Comparison of ENCODE assay signal across 25 cellular contexts in genomic region chr21:25426580-25426979, GRCh38.
A peak's percentile ranks its signal among the peaks of the same experiment; 100 is the strongest.
DNase-seq lines count a peak whose midpoint lies in the region; ATAC-seq, FAIRE-seq and TF ChIP-seq lines count a peak whose summit lies in the region.
"Had no signal": no experiment of that assay in that cellular context is flagged by ENCODE, and none has a peak within 500 bp of the region (broad histone marks: within the 10 kb centered on the region; RNA-seq: fewer than 3 reads in every experiment).

No MANE protein-coding gene starts in this region.

- no TSS peak for BruUV-seq in GM12878 (replicated peaks; lab: Mats Ljungman, UMichigan)

- H3K9me3 Mint-ChIP-seq in stimulated activated naive CD8-positive, alpha-beta T cell treated with anti-CD3 and anti-CD28 coated beads, Interleukin-15, Interleukin-2, amounts not matched to agents 100 ng/mL and 50 ng/mL, for 24 hours = no peaks in the 10 kb centered on the region
- no peaks in the 10 kb centered on the region for H3K9me3 Mint-ChIP-seq in endothelial cell (ENCODE audit: unreplicated experiment)
- no peaks in the 10 kb centered on the region for H3K9me3 Mint-ChIP-seq in chondrocyte (ENCODE audit: low read depth)
- H3K9me3 Mint-ChIP-seq: CD14-positive monocyte; CD4-positive, alpha-beta T cell; CD8-positive, alpha-beta memory T cell had no signal

- H4K20me1 ChIP-seq in GM12878 (ENCODE audit: control insufficient read depth, insufficient read depth) = no peaks in the 10 kb centered on the region
- H4K20me1 ChIP-seq: BLaER1 treated with 17β-estradiol and CSF1 and Interleukin-3, amounts not matched to agents 10 nM and 100 nM had no signal

- H3K27me3 ChIP-seq in GM12878 (replicated peaks in 1 of 2; ENCODE audit: control insufficient read depth in 2 of 2, insufficient read depth in 2 of 2, low read length in 1 of 2) = no peaks in the 10 kb centered on the region
- H3K27me3 ChIP-seq: BE2C; BLaER1 treated with 17β-estradiol and CSF1 and Interleukin-3, amounts not matched to agents 10 nM and 100 nM had no signal

- DNase-seq in stimulated activated naive CD8-positive, alpha-beta T cell treated with anti-CD3 and anti-CD28 coated beads, Interleukin-15, Interleukin-2, amounts not matched to agents 100 U/mL and 50 U/mL, for 24 hours = no peak
- DNase-seq in GM19239 (ENCODE audit: insufficient read length, low spot score) (no peak), GM12878 (ENCODE audit: low read depth, low spot score) (no peak), endothelial cell (ENCODE audit: low spot score) (no peak), chondrocyte (ENCODE audit: low spot score) (no peak)
- no peak for DNase-seq in stimulated activated naive CD4-positive, alpha-beta T cell treated with Interleukin-2 at 50 U/mL for 16 hours (lab: John Stamatoyannopoulos, UW)
- DNase-seq: 8988T; ACHN; AML-193; BE2C; CD4-positive, alpha-beta T cell; CD8-positive, alpha-beta memory T cell; DMS 273 treated with DMSO at 0.1 percent for 48 hours; DMS53; DMS79 treated with DMSO at 0.1 percent for 48 hours; GF-D8; GM23248; H7; HCEC 1CT had no signal

- WGBS in GM12878 (ENCODE audit: insufficient coverage, insufficient replicate concordance, low lambda C conversion rate, missing lambda C conversion rate) = 7% methylated on average over 4 of the region's 4 CpGs

- no peak overlapping the region for H3K4me3 Mint-ChIP-seq in stimulated activated naive CD8-positive, alpha-beta T cell treated with anti-CD3 and anti-CD28 coated beads, Interleukin-15, Interleukin-2, amounts not matched to agents 100 ng/mL and 50 ng/mL, for 24 hours
- no peak overlapping the region for H3K4me3 Mint-ChIP-seq in endothelial cell (ENCODE audit: unreplicated experiment)
- no peak overlapping the region for H3K4me3 Mint-ChIP-seq in chondrocyte (ENCODE audit: unreplicated experiment)
- H3K4me3 Mint-ChIP-seq: CD14-positive monocyte; CD4-positive, alpha-beta T cell; CD8-positive, alpha-beta memory T cell had no signal

- no peak for ATAC-seq in stimulated activated naive CD8-positive, alpha-beta T cell treated with anti-CD3 and anti-CD28 coated beads, Interleukin-15, Interleukin-2, amounts not matched to agents 100 U/mL and 50 U/mL, for 24 hours
- ATAC-seq in GM12878 = peak; percentile 6
- ATAC-seq: A549 had no signal

- H3K9ac ChIP-seq in GM12878 (ENCODE audit: control insufficient read depth, insufficient read depth, low read length) = no peak overlapping the region
- H3K9ac ChIP-seq: BLaER1 treated with 17β-estradiol and CSF1 and Interleukin-3, amounts not matched to agents 10 nM and 100 nM; GM23248 had no signal

- H3K79me2 ChIP-seq in GM12878 (ENCODE audit: control insufficient read depth, insufficient read depth, low read length) = peaks cover 65% of the 10 kb centered on the region

- TF ChIP-seq POLR2A in GM12878 (IDR thresholded peaks at IDR 0.05; ENCODE audit: low read depth, low read length) = no peak

- H3K4me2 ChIP-seq in GM12878 (ENCODE audit: control insufficient read depth, insufficient read depth) = peak overlapping the region; percentile 36; the same call in 1 of the 2 replicates
- H3K4me2 ChIP-seq: A549; BLaER1 treated with 17β-estradiol and CSF1 and Interleukin-3, amounts not matched to agents 10 nM and 100 nM had no signal

- H3K27me3 Mint-ChIP-seq in stimulated activated naive CD8-positive, alpha-beta T cell treated with anti-CD3 and anti-CD28 coated beads, Interleukin-15, Interleukin-2, amounts not matched to agents 100 ng/mL and 50 ng/mL, for 24 hours = no peaks in the 10 kb centered on the region
- no peaks in the 10 kb centered on the region for H3K27me3 Mint-ChIP-seq in endothelial cell (ENCODE audit: unreplicated experiment)
- peaks cover 40% of the 10 kb centered on the region for H3K27me3 Mint-ChIP-seq in chondrocyte (ENCODE audit: low read depth)
- H3K27me3 Mint-ChIP-seq: CD4-positive, alpha-beta T cell had no signal

- H3K9me3 ChIP-seq in GM12878 (replicated peaks; ENCODE audit: control insufficient read depth, insufficient read depth, low read length) = peaks cover 3% of the 10 kb centered on the region; the same call in 2 of the 3 replicates
- H3K9me3 ChIP-seq: A549; BE2C; BLaER1 treated with 17β-estradiol and CSF1 and Interleukin-3, amounts not matched to agents 10 nM and 100 nM had no signal

- no peak for TF ChIP-seq RAD21 in GM12878 (IDR thresholded peaks at IDR 0.05; ENCODE audit: insufficient read depth, low read depth, low read length)

- no peak; a peak in 1 of 4 replicates for TF ChIP-seq EP300 in GM12878 (IDR thresholded peaks at IDR 0.05; ENCODE audit: borderline replicate concordance in 1 of 2, control insufficient read depth in 1 of 2, low read depth in 2 of 2, low read length in 2 of 2)

- in situ Hi-C loops in GM12878 (cut with MboI) = loop anchor here (5.0 kb wide), 1 partner anchor 76 kb away; no protein-coding TSS in a partner anchor

- intact Hi-C loops in GM12878 (cut with micrococcal nuclease; ENCODE audit: unreplicated experiment) = no loop called here

- no peak overlapping the region for H3K4me3 ChIP-seq in GM12878
- H3K4me3 ChIP-seq: A549; BLaER1 treated with 17β-estradiol and CSF1 and Interleukin-3, amounts not matched to agents 10 nM and 100 nM; GM23248 had no signal

- H3K27ac ChIP-seq in GM12878 (ENCODE audit: control insufficient read depth, insufficient read depth) = peak overlapping the region; percentile 97
- H3K27ac ChIP-seq: A549; BLaER1 treated with 17β-estradiol and CSF1 and Interleukin-3, amounts not matched to agents 10 nM and 100 nM; GM23248 had no signal

- FAIRE-seq in GM19239 (lab: Jason Lieb, UNC) (peak; percentile 55), GM12878 (lab: Jason Lieb, UNC) (peak; percentile 23)
- FAIRE-seq: A549, D721Med, H1 had no signal

- RAD21 ChIA-PET in GM12878 (lab: Charles Lee; ENCODE audit: unreplicated experiment) = interaction anchor here (1.4 to 13.1 kb wide), 5 partner anchors 30 to 147 kb away, joined by 3 to 253 read pairs (median 34); no protein-coding TSS in a partner anchor

- H3K27ac Mint-ChIP-seq in stimulated activated naive CD8-positive, alpha-beta T cell treated with anti-CD3 and anti-CD28 coated beads, Interleukin-15, Interleukin-2, amounts not matched to agents 100 ng/mL and 50 ng/mL, for 24 hours = peak overlapping the region; percentile 30
- H3K27ac Mint-ChIP-seq in endothelial cell (ENCODE audit: unreplicated experiment) (no peak overlapping the region), chondrocyte (ENCODE audit: unreplicated experiment) (no peak overlapping the region)
- H3K27ac Mint-ChIP-seq: CD14-positive monocyte; CD4-positive, alpha-beta T cell; CD8-positive, alpha-beta memory T cell had no signal

- SMC1A ChIA-PET in GM12878 (lab: Charles Lee; ENCODE audit: uncharacterized antibody, unreplicated experiment) = interaction anchor here (3.1 to 15.5 kb wide), 5 partner anchors 29 to 143 kb away, joined by 13 to 426 read pairs (median 61); no protein-coding TSS in a partner anchor

- H3K4me1 Mint-ChIP-seq in stimulated activated naive CD8-positive, alpha-beta T cell treated with anti-CD3 and anti-CD28 coated beads, Interleukin-15, Interleukin-2, amounts not matched to agents 100 ng/mL and 50 ng/mL, for 24 hours (ENCODE audit: low read depth) = peaks cover 74% of the 10 kb centered on the region
- no peaks in the 10 kb centered on the region for H3K4me1 Mint-ChIP-seq in endothelial cell (ENCODE audit: unreplicated experiment)
- H3K4me1 Mint-ChIP-seq in chondrocyte (ENCODE audit: low read depth) = no peaks in the 10 kb centered on the region

- H3K36me3 Mint-ChIP-seq in stimulated activated naive CD8-positive, alpha-beta T cell treated with anti-CD3 and anti-CD28 coated beads, Interleukin-15, Interleukin-2, amounts not matched to agents 100 ng/mL and 50 ng/mL, for 24 hours (ENCODE audit: low read depth) = no peaks in the 10 kb centered on the region
- H3K36me3 Mint-ChIP-seq in endothelial cell (ENCODE audit: low read depth, unreplicated experiment) (no peaks in the 10 kb centered on the region), chondrocyte (ENCODE audit: low read depth) (peaks cover 2% of the 10 kb centered on the region)
- H3K36me3 Mint-ChIP-seq: CD14-positive monocyte; CD8-positive, alpha-beta memory T cell had no signal

- no peaks in the 10 kb centered on the region for H3K36me3 ChIP-seq in GM12878 (ENCODE audit: control insufficient read depth in 2 of 2, insufficient read depth in 2 of 2, low read length in 1 of 2)
- H3K36me3 ChIP-seq: BE2C; BLaER1 treated with 17β-estradiol and CSF1 and Interleukin-3, amounts not matched to agents 10 nM and 100 nM had no signal

- H3K4me1 ChIP-seq in GM12878 (ENCODE audit: control insufficient read depth, insufficient read depth, low read length) = peaks cover 29% of the 10 kb centered on the region
- H3K4me1 ChIP-seq: A549, BE2C had no signal

- CTCF ChIA-PET in GM12878 (lab: Yijun Ruan, JAX) = interaction anchor here (1.2 to 11.5 kb wide), 4 partner anchors 30 to 145 kb away, joined by 3 to 163 read pairs (median 32); no protein-coding TSS in a partner anchor

- no peak overlapping the region for H2AFZ ChIP-seq in GM12878 (ENCODE audit: control insufficient read depth, low read depth, low read length)
- H2AFZ ChIP-seq: GM23248 had no signal

- POLR2A ChIA-PET in GM12878 (lab: Charles Lee) = interaction anchor here (3.6 to 7.1 kb wide), 2 partner anchors 31 to 141 kb away, joined by 16 to 51 read pairs; no protein-coding TSS in a partner anchor

- TF ChIP-seq CTCF in GM12878 (IDR thresholded peaks at IDR 0.05 in 2 of 3, conservative IDR thresholded peaks at IDR 0.05 in 1 of 3; ENCODE audit: control insufficient read depth in 2 of 3, extremely low read depth in 1 of 3, insufficient read depth in 1 of 3, low read depth in 3 of 3, low read length in 3 of 3) (no peak), endothelial cell (IDR thresholded peaks at IDR 0.05; ENCODE audit: unreplicated experiment) (no peak), chondrocyte (IDR thresholded peaks at IDR 0.05) (no peak)

TF ChIP-seq in GM12878, 131 proteins besides CTCF, POLR2A, EP300 and RAD21 (continues in another document):
- TF ChIP-seq TCF3 (IDR thresholded peaks at IDR 0.05; ENCODE audit: borderline replicate concordance, insufficient read depth, low read depth, low read length) = no peak
- no peak for TF ChIP-seq YY1 (IDR thresholded peaks at IDR 0.05; ENCODE audit: low read depth, low read length)
- 0 out of 2 replicates have a peak, but pooled peaks have one; percentile 52 for TF ChIP-seq IRF4 (IDR thresholded peaks at IDR 0.05; ENCODE audit: low read depth, low read length)
- peak; percentile 92; the same call in 1 of the 2 replicates for TF ChIP-seq FOXM1 (IDR thresholded peaks at IDR 0.05; ENCODE audit: low read depth, low read length)
- TF ChIP-seq EZH2 (IDR thresholded peaks at IDR 0.05; ENCODE audit: borderline replicate concordance, control insufficient read depth, low read depth, low read length) = no peak
- TF ChIP-seq SUZ12 (IDR thresholded peaks at IDR 0.05; ENCODE audit: unreplicated experiment) = no peak
- TF ChIP-seq GABPA (IDR thresholded peaks at IDR 0.05; ENCODE audit: low read depth) = peak; percentile 53; the same call in 1 of the 2 replicates
- peak in 1 of 2 experiments; percentile 45; a peak in 1 of 4 replicates for TF ChIP-seq ETV6 (conservative IDR thresholded peaks at IDR 0.05 in 1 of 2, IDR thresholded peaks at IDR 0.05 in 1 of 2; ENCODE audit: borderline replicate concordance in 1 of 2, low read depth in 1 of 2)
- TF ChIP-seq EGR1 (IDR thresholded peaks at IDR 0.05; ENCODE audit: borderline replicate concordance in 1 of 2, low read depth in 2 of 2, low read length in 2 of 2) = no peak
